In the genomic region with DNA sequence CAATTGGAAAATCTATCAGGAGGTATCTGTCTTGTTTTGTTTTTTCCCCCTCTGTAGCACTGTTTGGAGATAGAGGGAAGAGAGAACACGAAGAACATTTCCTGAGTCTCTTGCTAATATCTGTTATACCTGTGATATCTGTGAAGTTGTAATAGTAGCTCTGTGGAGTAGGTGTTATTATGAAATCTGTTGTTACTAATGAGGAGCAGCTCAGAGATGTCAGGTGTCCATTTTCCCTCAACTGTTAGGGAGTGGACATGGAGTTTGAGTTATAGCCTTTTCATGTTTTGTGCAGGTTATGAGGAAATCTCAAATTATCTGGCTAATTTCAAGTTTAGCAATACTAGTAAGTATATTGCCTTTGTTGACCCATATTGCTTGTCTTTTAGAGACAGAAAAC, we compare ENCODE assay signal across 17 cellular contexts. TPM values are rescaled to one million over a fixed set of nuclear protein-coding genes. Genes with fewer than 3 reads are reported as not detected.
A peak's percentile ranks its signal among the peaks of the same experiment; 100 is the strongest.
DNase-seq lines count a peak whose midpoint lies in the region; ATAC-seq and TF ChIP-seq lines count a peak whose summit lies in the region.
"Had no signal": no experiment of that assay in that cellular context is flagged by ENCODE, and none has a peak within 500 bp of the region (broad histone marks: within the 10 kb centered on the region; RNA-seq: fewer than 3 reads in every experiment).

No MANE protein-coding gene starts in this region.

- H3K4me1 ChIP-seq in HCT116 (ENCODE audit: control insufficient read depth in 1 of 2, insufficient read depth in 2 of 2, low read length in 2 of 2) = no peaks in the 10 kb centered on the region
- no peaks in the 10 kb centered on the region for H3K4me1 ChIP-seq in CD8-positive, alpha-beta T cell (ENCODE audit: insufficient read depth, low read length)

- CTCF ChIA-PET in Calu3 (lab: Charles Lee) = no interaction called here
- CTCF ChIA-PET in HCT116 (lab: Charles Lee) = no interaction called here
- CTCF ChIA-PET in CD8-positive, alpha-beta T cell (lab: Charles Lee) = interaction anchor here (1.0 to 1.5 kb wide), 3 partner anchors 9 to 203 kb away, joined by 3 to 4 read pairs (median 3); no protein-coding TSS in a partner anchor

- H4K20me1 ChIP-seq in HCT116 (ENCODE audit: insufficient read depth) = no peaks in the 10 kb centered on the region; the same call in 1 of the 2 replicates

- H3K27ac Mint-ChIP-seq in Calu3 (ENCODE audit: unreplicated experiment) (peak overlapping the region; percentile 49), nephron progenitor cell (peak overlapping the region; percentile 88)
- peak overlapping the region; percentile 65 for H3K27ac Mint-ChIP-seq in central memory CD8-positive, alpha-beta T cell (ENCODE audit: low read depth)
- H3K27ac Mint-ChIP-seq in CD8-positive, alpha-beta T cell = no peak overlapping the region
- H3K27ac Mint-ChIP-seq: B cell had no signal

- POLR2A ChIA-PET in HCT116 (lab: Charles Lee) = no interaction called here
- POLR2A ChIA-PET in CD8-positive, alpha-beta T cell (lab: Charles Lee) = interaction anchor here (0.6 to 1.0 kb wide), 2 partner anchors 9 to 31 kb away, joined by 3 read pairs; no protein-coding TSS in a partner anchor

- H3K9ac ChIP-seq in HCT116 (ENCODE audit: low read length) = no peak overlapping the region
- H3K9ac ChIP-seq: KMS-11 had no signal

- DNase-seq in Calu3 (no peak), HCT116 (ENCODE audit: low read depth, low spot score) (no peak), nephron progenitor cell (no peak), SHP77 treated with DMSO at 0.1 percent for 48 hours (lab: John Stamatoyannopoulos, UW) (no peak)
- DNase-seq in central memory CD8-positive, alpha-beta T cell (ENCODE audit: low spot score in 2 of 2) = no peak
- DNase-seq in CD8-positive, alpha-beta T cell = no peak
- no peak for DNase-seq in activated CD8-positive, alpha-beta memory T cell treated with anti-CD3 and anti-CD28 coated beads, Interleukin-2, amount 50 U/mL, for 4 hours
- DNase-seq: DMS53, HCEC 1CT, MM.1S, NCI-H2029, NCI-H526 treated with DMSO at 0.1 percent for 48 hours, Right ventricle myocardium superior, RPMI8226 had no signal

- no peak overlapping the region for H2AFZ ChIP-seq in HCT116 (ENCODE audit: low read depth, low read length, poor library complexity, severe bottlenecking)

- no peaks in the 10 kb centered on the region for H3K9me3 ChIP-seq in HCT116 (ENCODE audit: control insufficient read depth in 1 of 2, insufficient read depth in 1 of 2, low read depth in 1 of 2, low read length in 2 of 2)
- no peaks in the 10 kb centered on the region for H3K9me3 ChIP-seq in CD8-positive, alpha-beta T cell (ENCODE audit: low read length)

- no peaks in the 10 kb centered on the region for H3K27me3 Mint-ChIP-seq in Calu3 (ENCODE audit: unreplicated experiment)
- no peaks in the 10 kb centered on the region for H3K27me3 Mint-ChIP-seq in central memory CD8-positive, alpha-beta T cell
- H3K27me3 Mint-ChIP-seq in nephron progenitor cell (ENCODE audit: low read depth, poor library complexity) = no peaks in the 10 kb centered on the region
- no peaks in the 10 kb centered on the region for H3K27me3 Mint-ChIP-seq in CD8-positive, alpha-beta T cell (ENCODE audit: low read depth)
- H3K27me3 Mint-ChIP-seq: B cell had no signal

- H3K9me2 ChIP-seq in HCT116 (ENCODE audit: insufficient read depth) = no peaks in the 10 kb centered on the region

- H3K27ac ChIP-seq in HCT116 (ENCODE audit: low read depth, low read length) = no peak overlapping the region
- H3K27ac ChIP-seq in CD8-positive, alpha-beta T cell (ENCODE audit: low read depth, low read length) = no peak overlapping the region
- H3K27ac ChIP-seq: KMS-11 had no signal

- TF ChIP-seq POLR2A in HCT116 (IDR thresholded peaks at IDR 0.05; ENCODE audit: borderline replicate concordance, extremely low read depth, insufficient read depth, insufficient read length) = no peak

- no peaks in the 10 kb centered on the region for H3K9me3 Mint-ChIP-seq in Calu3 (ENCODE audit: low read depth, unreplicated experiment)
- H3K9me3 Mint-ChIP-seq in central memory CD8-positive, alpha-beta T cell = no peaks in the 10 kb centered on the region
- H3K9me3 Mint-ChIP-seq in nephron progenitor cell = no peaks in the 10 kb centered on the region
- H3K9me3 Mint-ChIP-seq in CD8-positive, alpha-beta T cell = no peaks in the 10 kb centered on the region

- intact Hi-C loops in Calu3 (cut with micrococcal nuclease; ENCODE audit: unreplicated experiment) = no loop called here
- intact Hi-C loops in HCT116 (cut with micrococcal nuclease) = no loop called here
- intact Hi-C loops in CD8-positive, alpha-beta T cell (cut with DNase I, micrococcal nuclease) = loop anchor here (5.0 kb wide), 2 partner anchors 39 to 54 kb away; a partner anchor contains a TSS

- H3K4me1 Mint-ChIP-seq in Calu3 (ENCODE audit: low read depth, unreplicated experiment) = no peaks in the 10 kb centered on the region
- H3K4me1 Mint-ChIP-seq in central memory CD8-positive, alpha-beta T cell = peaks cover 39% of the 10 kb centered on the region
- peaks cover 11% of the 10 kb centered on the region for H3K4me1 Mint-ChIP-seq in nephron progenitor cell
- peaks cover 26% of the 10 kb centered on the region for H3K4me1 Mint-ChIP-seq in CD8-positive, alpha-beta T cell (ENCODE audit: low read depth)
- H3K4me1 Mint-ChIP-seq: CD14-positive monocyte had no signal

- TF ChIP-seq RAD21 in HCT116 (IDR thresholded peaks at IDR 0.05; ENCODE audit: low read depth) = no peak

- no peak overlapping the region for H3K4me3 Mint-ChIP-seq in Calu3 (ENCODE audit: low read depth, unreplicated experiment)
- no peak overlapping the region for H3K4me3 Mint-ChIP-seq in central memory CD8-positive, alpha-beta T cell
- H3K4me3 Mint-ChIP-seq in nephron progenitor cell = no peak overlapping the region
- H3K4me3 Mint-ChIP-seq in CD8-positive, alpha-beta T cell = no peak overlapping the region
- H3K4me3 Mint-ChIP-seq: B cell, CD14-positive monocyte had no signal

- no peak for ATAC-seq in HCT116
- ATAC-seq in central memory CD8-positive, alpha-beta T cell (replicated peaks; ENCODE audit: extremely low read depth, poor library complexity, severe bottlenecking) = no peak
- no peak for ATAC-seq in CD8-positive, alpha-beta T cell

- no peaks in the 10 kb centered on the region for H3K27me3 ChIP-seq in HCT116 (ENCODE audit: insufficient read depth, low read length)
- H3K27me3 ChIP-seq in CD8-positive, alpha-beta T cell (ENCODE audit: insufficient read depth, low read length) = no peaks in the 10 kb centered on the region

- TF ChIP-seq CTCF in Calu3 (IDR thresholded peaks at IDR 0.05; ENCODE audit: unreplicated experiment) (no peak), HCT116 (IDR thresholded peaks at IDR 0.05 in 2 of 3, conservative IDR thresholded peaks at IDR 0.05 in 1 of 3; ENCODE audit: borderline replicate concordance in 1 of 3, insufficient read depth in 1 of 3, low read depth in 2 of 3, low read length in 2 of 3) (no peak), nephron progenitor cell (IDR thresholded peaks at IDR 0.05) (no peak)
- TF ChIP-seq CTCF in CD8-positive, alpha-beta T cell (IDR thresholded peaks at IDR 0.05) = no peak

- BruUV-seq in Calu3 (replicated peaks; lab: Mats Ljungman, UMichigan) (no TSS peak), HCT116 (replicated peaks; lab: Mats Ljungman, UMichigan) (TSS peak; percentile 6)

- no peak overlapping the region for H3K4me2 ChIP-seq in HCT116 (ENCODE audit: low read length)
- H3K4me2 ChIP-seq: KMS-11 had no signal

- RAD21 ChIA-PET in HCT116 (lab: Charles Lee; ENCODE audit: low non-redundant PET in 1 of 2, low total read pairs in 2 of 2, uncharacterized antibody in 2 of 2, unreplicated experiment in 2 of 2) = no interaction called here

- H3K4me3 ChIP-seq in HCT116 (replicated peaks in 1 of 2; ENCODE audit: low read depth in 1 of 2, low read length in 2 of 2) = no peak overlapping the region
- no peak overlapping the region for H3K4me3 ChIP-seq in CD8-positive, alpha-beta T cell (ENCODE audit: low read depth, low read length)

- peaks cover 2% of the 10 kb centered on the region in 2 experiments; a peak in 2 of 4 replicates for H3K36me3 ChIP-seq in HCT116 (ENCODE audit: control insufficient read depth in 1 of 2, insufficient read depth in 2 of 2, low read length in 2 of 2)
- no peaks in the 10 kb centered on the region for H3K36me3 ChIP-seq in CD8-positive, alpha-beta T cell (ENCODE audit: insufficient read depth, low read length)

- H3K79me2 ChIP-seq in HCT116 (ENCODE audit: insufficient read depth, low read length) = peaks cover 83% of the 10 kb centered on the region

- H3K36me3 Mint-ChIP-seq in Calu3 (ENCODE audit: insufficient read depth, unreplicated experiment) (peaks cover 4% of the 10 kb centered on the region), nephron progenitor cell (ENCODE audit: low read depth) (peaks cover 51% of the 10 kb centered on the region)
- peaks cover 23% of the 10 kb centered on the region for H3K36me3 Mint-ChIP-seq in central memory CD8-positive, alpha-beta T cell (ENCODE audit: insufficient read depth)
- H3K36me3 Mint-ChIP-seq in CD8-positive, alpha-beta T cell = peaks cover 60% of the 10 kb centered on the region

TF ChIP-seq in HCT116, 20 proteins besides CTCF, POLR2A, EP300 and RAD21:
- TF ChIP-seq ZNF274 (IDR thresholded peaks at IDR 0.05; ENCODE audit: low read depth, low read length) = no peak
- TF ChIP-seq FOSL1 (IDR thresholded peaks at IDR 0.05; ENCODE audit: low read depth) = no peak
- no peak for TF ChIP-seq CBX3 (IDR thresholded peaks at IDR 0.05; ENCODE audit: low read depth)
- TF ChIP-seq EGR1 (IDR thresholded peaks at IDR 0.05; ENCODE audit: low read depth) = no peak
- TF ChIP-seq, protein P1, sequence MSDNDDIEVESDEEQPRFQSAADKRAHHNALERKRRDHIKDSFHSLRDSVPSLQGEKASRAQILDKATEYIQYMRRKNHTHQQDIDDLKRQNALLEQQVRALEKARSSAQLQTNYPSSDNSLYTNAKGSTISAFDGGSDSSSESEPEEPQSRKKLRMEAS (IDR thresholded peaks at IDR 0.05) = no peak
- TF ChIP-seq EZH2 (IDR thresholded peaks at IDR 0.05) = no peak
- TF ChIP-seq JUND (IDR thresholded peaks at IDR 0.05) = no peak
- TF ChIP-seq TCF7L2 (IDR thresholded peaks at IDR 0.05; ENCODE audit: borderline replicate concordance, extremely low read depth, insufficient read depth, insufficient read length) = no peak
- no peak for TF ChIP-seq SRF (IDR thresholded peaks at IDR 0.05; ENCODE audit: low read depth)
- TF ChIP-seq YY1 (IDR thresholded peaks at IDR 0.05; ENCODE audit: extremely low read depth, insufficient replicate concordance, low read depth, low read length) = no peak

RNA-seq across cellular contexts. Expression of a gene that starts 52.4 kb away (rescaled TPM):
- 20.4 and 21.5 TPM in 2 replicates for total RNA-seq in Calu3 (2022)
- total RNA-seq in HCT116 (2021; ENCODE audit: unreplicated experiment) = 33.0 TPM
- polyA plus RNA-seq in HCT116 (2012) = 17.7 and 21.0 TPM in 2 replicates
- total RNA-seq in CD8-positive, alpha-beta T cell = 10 to 100 TPM; 40.6 to 42.9 TPM

Comparison
In these comparisons a context has a peak if more than half of its experiments do, and no peak if none do; other contexts are left out.
1. intact Hi-C loops: an anchor here in CD8-positive, alpha-beta T cell (5.0 kb wide); none called in Calu3 and HCT116.